In the genomic region with DNA sequence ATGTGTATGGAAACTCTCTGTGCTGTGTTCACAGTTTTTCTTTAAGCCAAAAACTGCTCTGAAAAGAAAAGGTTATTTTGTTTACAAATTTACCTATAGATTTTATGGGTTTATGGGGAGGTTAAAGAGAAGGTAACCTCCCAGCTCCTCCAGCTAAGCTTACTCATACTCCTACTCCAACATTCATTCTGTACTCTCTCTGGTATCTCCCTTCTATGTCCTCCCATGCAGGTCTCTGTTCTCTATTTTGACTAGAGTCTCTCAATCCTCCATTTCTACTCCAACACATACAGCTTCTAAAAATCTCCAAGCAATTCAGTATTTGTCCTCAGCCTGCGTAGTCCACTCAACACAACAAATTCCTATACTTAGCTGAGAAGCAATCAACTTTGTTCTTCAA, we compare ENCODE assay signal across 18 cellular contexts.
A peak's percentile ranks its signal among the peaks of the same experiment; 100 is the strongest.
DNase-seq lines count a peak whose midpoint lies in the region; ATAC-seq lines count a peak whose summit lies in the region.
"Had no signal": no experiment of that assay in that cellular context is flagged by ENCODE, and none has a peak within 500 bp of the region (broad histone marks: within the 10 kb centered on the region; RNA-seq: fewer than 3 reads in every experiment).

No MANE protein-coding gene starts in this region.

- ATAC-seq in GM18867 (IDR thresholded peaks at IDR 0.05; ENCODE audit: unreplicated experiment), result peak; percentile 65
- ATAC-seq in GM21528 (IDR thresholded peaks at IDR 0.05; ENCODE audit: low FRiP score, unreplicated experiment), result peak; percentile 55
- ATAC-seq in HG02973 (IDR thresholded peaks at IDR 0.05; ENCODE audit: unreplicated experiment), result peak; percentile 86
- peak; percentile 90 for ATAC-seq in stimulated activated effector memory CD8-positive, alpha-beta T cell treated with anti-CD3 and anti-CD28 coated beads, Interleukin-12 subunit alpha, Interleukin-12 subunit beta, amount 100 ng/mL, for 72 hours

- no peaks in the 10 kb centered on the region for H3K4me1 Mint-ChIP-seq in stimulated activated effector memory CD8-positive, alpha-beta T cell treated with anti-CD3 and anti-CD28 coated beads, Interleukin-12 subunit alpha, Interleukin-12 subunit beta, amount 100 ng/mL, for 72 hours

- no peaks in the 10 kb centered on the region for H3K9me3 Mint-ChIP-seq in stimulated activated effector memory CD8-positive, alpha-beta T cell treated with anti-CD3 and anti-CD28 coated beads, Interleukin-12 subunit alpha, Interleukin-12 subunit beta, amount 100 ng/mL, for 72 hours
- H3K9me3 Mint-ChIP-seq: activated CD4-positive, alpha-beta T cell treated with anti-CD3 and anti-CD28 coated beads, Interleukin-2, amount 10 ng/mL, durations not matched to agents 7 days and 5 days; activated T-helper 1 cell treated with anti-CD3 and anti-CD28 coated beads, Interleukin-12 subunit alpha, Interleukin-12 subunit beta, Interleukin-2, Interleukin-4 antibody, amounts not matched to agents 30 ng/mL and 10 ng/mL and 1 ng/mL, durations not matched to agents 14 hours and 24 hours and 36 hours had no signal

- DNase-seq in stimulated activated effector memory CD8-positive, alpha-beta T cell treated with anti-CD3 and anti-CD28 coated beads, Interleukin-12 subunit alpha, Interleukin-12 subunit beta, amount 100 ng/mL, for 72 hours (ENCODE audit: low spot score in 2 of 2), result no peak
- DNase-seq in activated CD8-positive, alpha-beta memory T cell treated with anti-CD3 and anti-CD28 coated beads, Interleukin-2, amount 50 U/mL, for 4 hours, result no peak
- DNase-seq in NCI-H2196 treated with DMSO at 0.1 percent for 48 hours (lab: John Stamatoyannopoulos, UW; ENCODE audit: unreplicated experiment) (no peak), T-helper 1 cell (no peak)
- DNase-seq: activated CD4-positive, alpha-beta T cell treated with anti-CD3 and anti-CD28 coated beads, Interleukin-2, amount 10 ng/mL, durations not matched to agents 7 days and 5 days; caudate nucleus; effector CD8-positive, alpha-beta T cell; GF-D8; NCI-H1694; NCI-H524; OCI-M1; substantia nigra had no signal

- no peak overlapping the region for H3K4me3 Mint-ChIP-seq in stimulated activated effector memory CD8-positive, alpha-beta T cell treated with anti-CD3 and anti-CD28 coated beads, Interleukin-12 subunit alpha, Interleukin-12 subunit beta, amount 100 ng/mL, for 72 hours
- H3K4me3 Mint-ChIP-seq: activated CD4-positive, alpha-beta T cell treated with anti-CD3 and anti-CD28 coated beads, Interleukin-2, amount 10 ng/mL, durations not matched to agents 7 days and 5 days; activated T-helper 1 cell treated with anti-CD3 and anti-CD28 coated beads, Interleukin-12 subunit alpha, Interleukin-12 subunit beta, Interleukin-2, Interleukin-4 antibody, amounts not matched to agents 30 ng/mL and 10 ng/mL and 1 ng/mL, durations not matched to agents 14 hours and 24 hours and 36 hours; B cell; mesothelial cell of epicardium had no signal

- H3K36me3 Mint-ChIP-seq in stimulated activated effector memory CD8-positive, alpha-beta T cell treated with anti-CD3 and anti-CD28 coated beads, Interleukin-12 subunit alpha, Interleukin-12 subunit beta, amount 100 ng/mL, for 72 hours, result no peaks in the 10 kb centered on the region
- H3K36me3 Mint-ChIP-seq: mesothelial cell of epicardium had no signal

- no peak overlapping the region for H3K27ac Mint-ChIP-seq in stimulated activated effector memory CD8-positive, alpha-beta T cell treated with anti-CD3 and anti-CD28 coated beads, Interleukin-12 subunit alpha, Interleukin-12 subunit beta, amount 100 ng/mL, for 72 hours
- H3K27ac Mint-ChIP-seq: activated CD4-positive, alpha-beta T cell treated with anti-CD3 and anti-CD28 coated beads, Interleukin-2, amount 10 ng/mL, durations not matched to agents 7 days and 5 days; activated T-helper 1 cell treated with anti-CD3 and anti-CD28 coated beads, Interleukin-12 subunit alpha, Interleukin-12 subunit beta, Interleukin-2, Interleukin-4 antibody, amounts not matched to agents 30 ng/mL and 10 ng/mL and 1 ng/mL, durations not matched to agents 14 hours and 24 hours and 36 hours; B cell; mesothelial cell of epicardium had no signal
